In genomic region chr1:51491166-51491981, GRCh38 we compare ENCODE assay signal across 9 cellular contexts. TPM values are rescaled to one million over a fixed set of nuclear protein-coding genes. Genes with fewer than 3 reads are reported as not detected.
A peak's percentile ranks its signal among the peaks of the same experiment; 100 is the strongest.
DNase-seq lines count a peak whose midpoint lies in the region; ATAC-seq, FAIRE-seq and TF ChIP-seq lines count a peak whose summit lies in the region.
"Had no signal": no experiment of that assay in that cellular context is flagged by ENCODE, and none has a peak within 500 bp of the region (broad histone marks: within the 10 kb centered on the region; RNA-seq: fewer than 3 reads in every experiment).

No MANE protein-coding gene starts in this region.

- H3K4me3 ChIP-seq in epithelial cell of esophagus (ENCODE audit: low read length): no peak overlapping the region
- H3K4me3 ChIP-seq in vagina: no peak overlapping the region

- peak; percentile 91 for FAIRE-seq in GM19239 (lab: Jason Lieb, UNC)

- H3K9me3 ChIP-seq in vagina: no peaks in the 10 kb centered on the region

- ATAC-seq in GM18520 (IDR thresholded peaks at IDR 0.05; ENCODE audit: unreplicated experiment) (no peak), left cardiac atrium (no peak)

- peaks cover 48% of the 10 kb centered on the region for H3K4me1 ChIP-seq in vagina

- TF ChIP-seq CTCF in epithelial cell of esophagus (IDR thresholded peaks at IDR 0.05; ENCODE audit: insufficient read depth, low read depth, low read length, missing control alignments) (no peak), vagina (IDR thresholded peaks at IDR 0.05) (no peak)

- H3K36me3 ChIP-seq in vagina: no peaks in the 10 kb centered on the region

- DNase-seq in CD1c-positive myeloid dendritic cell (ENCODE audit: extremely low spot score): peak; percentile 69
- DNase-seq in GM19239 (ENCODE audit: insufficient read length, low spot score): no peak
- DNase-seq in NCI-H526 treated with DMSO at 0.1 percent for 48 hours (lab: John Stamatoyannopoulos, UW): peak; percentile 41
- DNase-seq in epithelial cell of esophagus (ENCODE audit: low read depth): peak; percentile 22
- DNase-seq in vagina (ENCODE audit: extremely low spot score in 2 of 2): no peak
- no peak for DNase-seq in left cardiac atrium
- no peak for DNase-seq in globus pallidus (ENCODE audit: low spot score)
- DNase-seq: activated naive CD8-positive, alpha-beta T cell treated with anti-CD3 and anti-CD28 coated beads, Interleukin-2, amount 10 ng/mL, durations not matched to agents 7 days and 5 days had no signal

- H3K27ac ChIP-seq in vagina: no peak overlapping the region

- intact Hi-C loops in vagina (cut with DNase I): no loop called here
- intact Hi-C loops in left cardiac atrium (cut with DNase I): no loop called here

- H3K27me3 ChIP-seq in vagina: no peaks in the 10 kb centered on the region

- TF ChIP-seq POLR2A in vagina (IDR thresholded peaks at IDR 0.05): no peak

RNA-seq across cellular contexts. Expression of gene EPS15, which starts 27.7 kb away (rescaled TPM):
- total RNA-seq in vagina (70.5 TPM), left cardiac atrium (10 to 100 TPM; 59.5 to 64.8 TPM)

Comparison
In these comparisons a context has a peak if more than half of its experiments do, and no peak if none do; other contexts are left out.
1. DNase-seq: peak in CD1c-positive myeloid dendritic cell (single experiment), NCI-H526 treated with DMSO at 0.1 percent for 48 hours (single experiment) and epithelial cell of esophagus (single experiment); none in GM19239 (single experiment), vagina (0 of 2), left cardiac atrium (single experiment) and globus pallidus (single experiment).